In genomic region chr12:52151153-52151858, GRCh38 we compare ENCODE assay signal across 9 cellular contexts. TPM values are rescaled to one million over a fixed set of nuclear protein-coding genes. Genes with fewer than 3 reads are reported as not detected.
DNase-seq lines count a peak whose midpoint lies in the region; ATAC-seq, FAIRE-seq and TF ChIP-seq lines count a peak whose summit lies in the region.
"Had no signal": no experiment of that assay in that cellular context is flagged by ENCODE, and none has a peak within 500 bp of the region (broad histone marks: within the 10 kb centered on the region; RNA-seq: fewer than 3 reads in every experiment).

No MANE protein-coding gene starts in this region.

- H3K27me3 Mint-ChIP-seq in central memory CD8-positive, alpha-beta T cell, result peaks cover 18% of the 10 kb centered on the region
- peaks cover 2 to 22% (median 10%) of the 10 kb centered on the region in 5 donors for H3K27me3 Mint-ChIP-seq in naive thymus-derived CD8-positive, alpha-beta T cell

- peaks cover 14% of the 10 kb centered on the region for H3K4me1 Mint-ChIP-seq in central memory CD8-positive, alpha-beta T cell
- peaks cover 9 to 24% (median 20%) of the 10 kb centered on the region in 4 donors for H3K4me1 Mint-ChIP-seq in naive thymus-derived CD8-positive, alpha-beta T cell

- H3K4me3 Mint-ChIP-seq in central memory CD8-positive, alpha-beta T cell, result peak overlapping the region; percentile 68
- H3K4me3 Mint-ChIP-seq in naive thymus-derived CD8-positive, alpha-beta T cell, result peak overlapping the region in 9 of 10 donors; percentile 7 to 85 (median 57)

- peak overlapping the region; percentile 42 for H3K27ac Mint-ChIP-seq in central memory CD8-positive, alpha-beta T cell (ENCODE audit: low read depth)
- H3K27ac Mint-ChIP-seq in naive thymus-derived CD8-positive, alpha-beta T cell, result peak overlapping the region in 5 of 10 donors; percentile 26 to 89 (median 76)

- H3K27ac ChIP-seq in 22Rv1 (peak overlapping the region; percentile 94), HEK293 (ENCODE audit: extremely low read depth, low read depth, low read length) (no peak overlapping the region)

- H3K9me3 Mint-ChIP-seq in central memory CD8-positive, alpha-beta T cell, result no peaks in the 10 kb centered on the region
- no peaks in the 10 kb centered on the region for H3K9me3 Mint-ChIP-seq in naive thymus-derived CD8-positive, alpha-beta T cell

- no peak for FAIRE-seq in HTR-8/SVneo (lab: Jason Lieb, UNC)

- no peaks in the 10 kb centered on the region for H3K9me3 ChIP-seq in HEK293 (ENCODE audit: control insufficient read depth, insufficient read depth, low read depth, low read length)
- H3K9me3 ChIP-seq: SJSA1 had no signal

- no peaks in the 10 kb centered on the region for H3K36me3 Mint-ChIP-seq in central memory CD8-positive, alpha-beta T cell (ENCODE audit: insufficient read depth)
- no peaks in the 10 kb centered on the region for H3K36me3 Mint-ChIP-seq in naive thymus-derived CD8-positive, alpha-beta T cell

- H3K4me1 ChIP-seq in HEK293 (ENCODE audit: control insufficient read depth, insufficient read depth, low read length), result no peaks in the 10 kb centered on the region; the same call in 1 of the 2 replicates

- H3K4me3 ChIP-seq in HEK293 (ENCODE audit: low read depth, low read length), result no peak overlapping the region
- H3K4me3 ChIP-seq: SJSA1 had no signal

- DNase-seq in central memory CD8-positive, alpha-beta T cell (ENCODE audit: low spot score in 2 of 2), result no peak
- no peak for DNase-seq in naive thymus-derived CD8-positive, alpha-beta T cell
- DNase-seq in HTR-8/SVneo (ENCODE audit: insufficient read length, low spot score), result no peak
- no peak for DNase-seq in activated CD4-positive, alpha-beta T cell treated with anti-CD3 and anti-CD28 coated beads for 4 hours

- CTCF ChIA-PET in HEK293 (lab: Yijun Ruan, JAX), result interaction anchor here (0.7 to 6.4 kb wide), 5 partner anchors 7 to 728 kb away, joined by 3 to 47 read pairs (median 5); no protein-coding TSS in a partner anchor

- POLR2A ChIA-PET in HEK293 (lab: Yijun Ruan, JAX), result no interaction called here
- POLR2A ChIA-PET in naive thymus-derived CD8-positive, alpha-beta T cell (lab: Charles Lee), result interaction anchor here (0.6 kb wide), 1 partner anchor 107 kb away, joined by 3 read pairs; no protein-coding TSS in a partner anchor

- H3K36me3 ChIP-seq in HEK293 (ENCODE audit: control insufficient read depth in 2 of 2, insufficient read depth in 1 of 2, low read length in 2 of 2), result no peaks in the 10 kb centered on the region

- TF ChIP-seq CTCF in 22Rv1 (IDR thresholded peaks at IDR 0.05) (no peak), HEK293 (tag by site-specific recombination; IDR thresholded peaks at IDR 0.05) (no peak)

- ATAC-seq in central memory CD8-positive, alpha-beta T cell (replicated peaks; ENCODE audit: extremely low read depth, poor library complexity, severe bottlenecking), result no peak
- no peak for ATAC-seq in naive thymus-derived CD8-positive, alpha-beta T cell
- ATAC-seq in GM18867 (IDR thresholded peaks at IDR 0.05; ENCODE audit: unreplicated experiment) (no peak), GM21825 (IDR thresholded peaks at IDR 0.05; ENCODE audit: unreplicated experiment) (no peak)

TF ChIP-seq in HEK293, 187 proteins besides CTCF, POLR2A, EP300 and RAD21:
- TF ChIP-seq ZNF768 (tag by site-specific recombination; IDR thresholded peaks at IDR 0.05) (peak; percentile 75; the same call in 1 of the 2 replicates), EGR2 (tag by site-specific recombination; IDR thresholded peaks at IDR 0.05; ENCODE audit: low read depth) (peak; percentile 89), ZNF837 (tag by site-specific recombination; IDR thresholded peaks at IDR 0.05) (no peak), ZFHX2 (tag by site-specific recombination; conservative IDR thresholded peaks at IDR 0.05) (peak; percentile 97), ZNF175 (tag by site-specific recombination; IDR thresholded peaks at IDR 0.05) (no peak), ZNF18 (tag by site-specific recombination; IDR thresholded peaks at IDR 0.05) (no peak), ZNF398 (tag by site-specific recombination; IDR thresholded peaks at IDR 0.05) (no peak), REPIN1 (tag by site-specific recombination; IDR thresholded peaks at IDR 0.05; ENCODE audit: low read depth) (no peak), ZNF239 (tag by site-specific recombination; IDR thresholded peaks at IDR 0.05) (no peak), ZNF629 (tag by site-specific recombination; IDR thresholded peaks at IDR 0.05) (no peak), ZBTB11 (tag by site-specific recombination; conservative IDR thresholded peaks at IDR 0.05; ENCODE audit: low read depth) (no peak), ZNF510 (tag by site-specific recombination; IDR thresholded peaks at IDR 0.05; ENCODE audit: insufficient replicate concordance) (no peak), ZNF37A (tag by site-specific recombination; IDR thresholded peaks at IDR 0.05) (no peak)

RNA-seq across cellular contexts. Expression of gene KRT80, which starts 40.5 kb away (rescaled TPM):
- total RNA-seq in naive thymus-derived CD8-positive, alpha-beta T cell, result not detected
- not detected for polyA plus RNA-seq in naive thymus-derived CD8-positive, alpha-beta T cell
